8 cellular contexts compared by ENCODE assay signal in genomic region chr22:45441158-45441557, GRCh38. TPM values are rescaled to one million over a fixed set of nuclear protein-coding genes. Genes with fewer than 3 reads are reported as not detected.
DNase-seq lines count a peak whose midpoint lies in the region; ATAC-seq, FAIRE-seq and TF ChIP-seq lines count a peak whose summit lies in the region.

No MANE protein-coding gene starts in this region.

- no peak overlapping the region for H3K27ac ChIP-seq in parathyroid adenoma

- H3K79me2 ChIP-seq in parathyroid adenoma = no peaks in the 10 kb centered on the region

- H3K9ac ChIP-seq in parathyroid adenoma = no peak overlapping the region

- H3K4me3 Mint-ChIP-seq in activated T-helper 1 cell treated with anti-CD3 and anti-CD28 coated beads, Interleukin-12 subunit alpha, Interleukin-12 subunit beta, Interleukin-2, Interleukin-4 antibody, amounts not matched to agents 30 ng/mL and 10 ng/mL and 1 ng/mL, durations not matched to agents 14 hours and 24 hours and 36 hours = no peak overlapping the region

- no peaks in the 10 kb centered on the region for H3K9me3 ChIP-seq in parathyroid adenoma (ENCODE audit: control insufficient read depth, low read length)

- H3K36me3 Mint-ChIP-seq in activated T-helper 1 cell treated with anti-CD3 and anti-CD28 coated beads, Interleukin-12 subunit alpha, Interleukin-12 subunit beta, Interleukin-2, Interleukin-4 antibody, amounts not matched to agents 30 ng/mL and 10 ng/mL and 1 ng/mL, durations not matched to agents 14 hours and 24 hours and 36 hours (ENCODE audit: low read depth) = no peaks in the 10 kb centered on the region

- intact Hi-C loops in activated T-helper 1 cell treated with anti-CD3 and anti-CD28 coated beads, Interleukin-12 subunit alpha, Interleukin-12 subunit beta, Interleukin-2, Interleukin-4 antibody, amounts not matched to agents 30 ng/mL and 10 ng/mL and 1 ng/mL, durations not matched to agents 14 hours and 24 hours and 36 hours (cut with micrococcal nuclease) = loop anchor here (5.0 kb wide), 1 partner anchor 111 kb away; no protein-coding TSS in a partner anchor

- H3K36me3 ChIP-seq in parathyroid adenoma (ENCODE audit: control insufficient read depth, insufficient read depth, low read length) = no peaks in the 10 kb centered on the region

- DNase-seq in AG09309 (ENCODE audit: low read depth) = no peak
- peak; percentile 39 for DNase-seq in NCI-H345 treated with DMSO at 0.1 percent for 48 hours (lab: John Stamatoyannopoulos, UW; ENCODE audit: unreplicated experiment)
- peak; percentile 7 for DNase-seq in activated T-helper 1 cell treated with anti-CD3 and anti-CD28 coated beads, Interleukin-12 subunit alpha, Interleukin-12 subunit beta, Interleukin-2, Interleukin-4 antibody, amounts not matched to agents 30 ng/mL and 10 ng/mL and 1 ng/mL, durations not matched to agents 14 hours and 24 hours and 36 hours (ENCODE audit: low spot score)
- peak; percentile 35 to 56 for DNase-seq in frontal cortex (ENCODE audit: low spot score in 2 of 2)
- DNase-seq in NCI-H774 (lab: John Stamatoyannopoulos, UW) = no peak

- TF ChIP-seq CTCF in AG09309 (IDR thresholded peaks at IDR 0.05; ENCODE audit: control insufficient read depth, insufficient read depth, low read depth, low read length, missing control alignments) (peak; percentile 88), GM12875 (IDR thresholded peaks at IDR 0.05; ENCODE audit: borderline replicate concordance, insufficient read depth, low read depth, low read length) (peak; percentile 46; the same call in 1 of the 2 replicates), parathyroid adenoma (IDR thresholded peaks at IDR 0.05) (peak; percentile 68)

- H3K4me3 ChIP-seq in AG09309 (ENCODE audit: control insufficient read depth, low read depth, low read length) (no peak overlapping the region), GM12875 (ENCODE audit: low read depth, low read length) (no peak overlapping the region), parathyroid adenoma (ENCODE audit: low read depth, low read length) (no peak overlapping the region)

- no peak for FAIRE-seq in frontal cortex (lab: Jason Lieb, UNC)

- H3K9me3 Mint-ChIP-seq in activated T-helper 1 cell treated with anti-CD3 and anti-CD28 coated beads, Interleukin-12 subunit alpha, Interleukin-12 subunit beta, Interleukin-2, Interleukin-4 antibody, amounts not matched to agents 30 ng/mL and 10 ng/mL and 1 ng/mL, durations not matched to agents 14 hours and 24 hours and 36 hours = no peaks in the 10 kb centered on the region

- peaks cover 12% of the 10 kb centered on the region for H3K4me1 Mint-ChIP-seq in activated T-helper 1 cell treated with anti-CD3 and anti-CD28 coated beads, Interleukin-12 subunit alpha, Interleukin-12 subunit beta, Interleukin-2, Interleukin-4 antibody, amounts not matched to agents 30 ng/mL and 10 ng/mL and 1 ng/mL, durations not matched to agents 14 hours and 24 hours and 36 hours (ENCODE audit: low read depth)

- no peak for ATAC-seq in HG03159 (IDR thresholded peaks at IDR 0.05; ENCODE audit: unreplicated experiment)

- peaks cover 9% of the 10 kb centered on the region for H3K4me1 ChIP-seq in parathyroid adenoma

- H3K4me2 ChIP-seq in parathyroid adenoma (ENCODE audit: low read length) = no peak overlapping the region

- H3K27ac Mint-ChIP-seq in activated T-helper 1 cell treated with anti-CD3 and anti-CD28 coated beads, Interleukin-12 subunit alpha, Interleukin-12 subunit beta, Interleukin-2, Interleukin-4 antibody, amounts not matched to agents 30 ng/mL and 10 ng/mL and 1 ng/mL, durations not matched to agents 14 hours and 24 hours and 36 hours = no peak overlapping the region

- no peaks in the 10 kb centered on the region for H3K27me3 ChIP-seq in parathyroid adenoma (ENCODE audit: control insufficient read depth, insufficient read depth, low read length)

- H2AFZ ChIP-seq in parathyroid adenoma = peak overlapping the region; percentile 64

- peaks cover 16% of the 10 kb centered on the region for H3K27me3 Mint-ChIP-seq in activated T-helper 1 cell treated with anti-CD3 and anti-CD28 coated beads, Interleukin-12 subunit alpha, Interleukin-12 subunit beta, Interleukin-2, Interleukin-4 antibody, amounts not matched to agents 30 ng/mL and 10 ng/mL and 1 ng/mL, durations not matched to agents 14 hours and 24 hours and 36 hours (ENCODE audit: insufficient read depth)

RNA-seq across cellular contexts. Expression of gene RIBC2, which starts 27.7 kb away (rescaled TPM):
- 10.6 and 12.6 TPM in 2 replicates for total RNA-seq in activated T-helper 1 cell treated with anti-CD3 and anti-CD28 coated beads, Interleukin-12 subunit alpha, Interleukin-12 subunit beta, Interleukin-2, Interleukin-4 antibody, amounts not matched to agents 30 ng/mL and 10 ng/mL and 1 ng/mL, durations not matched to agents 14 hours and 24 hours and 36 hours
- total RNA-seq in frontal cortex = 0.41 TPM

RNA-seq across cellular contexts. Expression of gene SMC1B, which starts 27.8 kb away (rescaled TPM):
- 0.44 and 0.83 TPM in 2 replicates for total RNA-seq in activated T-helper 1 cell treated with anti-CD3 and anti-CD28 coated beads, Interleukin-12 subunit alpha, Interleukin-12 subunit beta, Interleukin-2, Interleukin-4 antibody, amounts not matched to agents 30 ng/mL and 10 ng/mL and 1 ng/mL, durations not matched to agents 14 hours and 24 hours and 36 hours
- not detected for total RNA-seq in frontal cortex

Comparison
In these comparisons a context has a peak if more than half of its experiments do, and no peak if none do; other contexts are left out.
1. DNase-seq: peak in NCI-H345 treated with DMSO at 0.1 percent for 48 hours (single experiment), activated T-helper 1 cell treated with anti-CD3 and anti-CD28 coated beads, Interleukin-12 subunit alpha, Interleukin-12 subunit beta, Interleukin-2, Interleukin-4 antibody, amounts not matched to agents 30 ng/mL and 10 ng/mL and 1 ng/mL, durations not matched to agents 14 hours and 24 hours and 36 hours (single experiment) and frontal cortex (2 of 2); none in AG09309 (single experiment) and NCI-H774 (single experiment).
2. Peak in every context shown above with its lines, with median percentiles within 50 percentile points of each other: CTCF ChIP-seq.